ENCODE assay signal across 20 cellular contexts in genomic region chrX:30215357-30215843, GRCh38.
DNase-seq lines count a peak whose midpoint lies in the region; TF ChIP-seq lines count a peak whose summit lies in the region.
"Had no signal": no experiment of that assay in that cellular context is flagged by ENCODE, and none has a peak within 500 bp of the region (broad histone marks: within the 10 kb centered on the region; RNA-seq: fewer than 3 reads in every experiment).

TSS of gene MAGEB2 (plus strand) at chrX:30215563. CDS start at chrX:30218581, 3,018 bp downstream.

- TF ChIP-seq CTCF in GM12874 (IDR thresholded peaks at IDR 0.05; ENCODE audit: insufficient read depth, low read depth, low read length), result 0 out of 2 replicates have a peak, but pooled peaks have one; percentile 12

- DNase-seq in HuH-7.5 (ENCODE audit: low spot score) (peak; percentile 34), SHP77 treated with DMSO at 0.1 percent for 48 hours (lab: John Stamatoyannopoulos, UW) (peak; percentile 32), inferior parietal cortex (ENCODE audit: extremely low spot score) (peak; percentile 6), retina (no peak), NCI-H524 treated with DMSO at 0.1 percent for 48 hours (lab: John Stamatoyannopoulos, UW) (no peak)
- DNase-seq in central memory CD4-positive, alpha-beta T cell, result no peak
- DNase-seq: activated CD4-positive, alpha-beta T cell treated with anti-CD3 and anti-CD28 coated beads, Interleukin-2, amount 10 ng/mL, durations not matched to agents 24 days and 14 days; activated effector memory CD4-positive, alpha-beta T cell treated with anti-CD3 and anti-CD28 coated beads, Interleukin-2, amount 50 U/mL, for 16 hours; COR-L47; dermis blood vessel endothelial cell; foreskin keratinocyte; HCEC 1CT; hypothalamus; mesenchymal stem cell; NCI-H1105; stimulated activated CD4-positive, alpha-beta T cell treated with anti-CD3 and anti-CD28 coated beads, Interleukin-2, amount 100 ng/mL, for 24 hours; stimulated activated naive CD4-positive, alpha-beta T cell treated with Interleukin-2 at 50 U/mL for 16 hours; SW 1271; transverse colon had no signal

Comparison
In these comparisons a context has a peak if more than half of its experiments do, and no peak if none do; other contexts are left out.
1. DNase-seq: peak in HuH-7.5 (single experiment), SHP77 treated with DMSO at 0.1 percent for 48 hours (single experiment) and inferior parietal cortex (single experiment); none in central memory CD4-positive, alpha-beta T cell (single experiment), retina (single experiment) and NCI-H524 treated with DMSO at 0.1 percent for 48 hours (single experiment).